ENCODE assay signal across 15 cellular contexts in the genomic region with DNA sequence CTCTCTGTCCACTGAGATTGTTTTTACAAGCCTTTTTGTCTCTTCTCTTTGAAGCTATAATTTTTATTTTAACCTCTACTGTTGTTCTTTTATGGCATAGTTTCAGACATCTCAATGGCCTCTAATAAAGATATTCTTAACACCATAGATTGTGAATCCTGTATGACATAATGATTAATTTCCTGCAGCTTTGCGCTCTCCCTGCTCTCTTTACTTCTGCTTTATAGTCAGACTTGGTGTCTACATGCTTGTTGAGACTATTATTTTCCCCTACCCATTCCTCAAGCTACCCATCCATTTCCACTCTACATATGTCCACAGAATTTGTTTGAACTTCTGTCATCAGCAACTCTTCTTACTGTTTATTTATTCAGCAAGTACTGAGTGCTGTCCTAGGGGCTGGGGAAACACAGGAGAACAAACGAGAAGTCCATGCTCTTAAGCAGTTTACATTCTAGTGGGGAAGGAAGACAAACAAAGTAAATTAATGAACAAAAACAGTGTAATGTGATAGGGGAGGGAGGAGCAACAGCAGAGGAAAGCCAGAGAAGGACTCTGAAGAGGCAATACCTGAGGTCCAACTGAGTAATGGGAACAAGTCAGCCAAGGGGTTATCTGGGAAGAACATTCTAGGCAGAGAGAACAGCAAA.
DNase-seq lines count a peak whose midpoint lies in the region; ATAC-seq and TF ChIP-seq lines count a peak whose summit lies in the region.
"Had no signal": no experiment of that assay in that cellular context is flagged by ENCODE, and none has a peak within 500 bp of the region (broad histone marks: within the 10 kb centered on the region; RNA-seq: fewer than 3 reads in every experiment).

No MANE protein-coding gene starts in this region.

- peaks cover 70% of the 10 kb centered on the region for H3K4me1 ChIP-seq in DOHH2 (ENCODE audit: control insufficient read depth, low read length)

- H3K9me3 Mint-ChIP-seq in nephron = no peaks in the 10 kb centered on the region
- H3K9me3 Mint-ChIP-seq in natural killer cell = peaks cover 0 to 7% of the 10 kb centered on the region in 2 donors
- H3K9me3 Mint-ChIP-seq: CD8-positive, alpha-beta T cell; naive thymus-derived CD8-positive, alpha-beta T cell; WTC11 had no signal

- ATAC-seq in omental fat pad (ENCODE audit: low FRiP score) (no peak), natural killer cell (no peak)
- ATAC-seq: CD8-positive, alpha-beta T cell; naive thymus-derived CD8-positive, alpha-beta T cell had no signal

- H3K36me3 ChIP-seq in DOHH2 (ENCODE audit: control insufficient read depth, low read length) = peaks cover 4% of the 10 kb centered on the region; the same call in 1 of the 2 replicates

- H4K20me1 ChIP-seq in DOHH2 (ENCODE audit: control insufficient read depth, insufficient read depth, low read depth, low read length) = no peaks in the 10 kb centered on the region

- peak overlapping the region; percentile 48 for H3K4me3 ChIP-seq in DOHH2 (ENCODE audit: low read length)

- no peak for TF ChIP-seq CTCF in DOHH2 (IDR thresholded peaks at IDR 0.05; ENCODE audit: low read depth, low read length, poor library complexity, severe bottlenecking)
- no peak for TF ChIP-seq CTCF in nephron (IDR thresholded peaks at IDR 0.05; ENCODE audit: unreplicated experiment in 3 of 3)
- no peak for TF ChIP-seq CTCF in omental fat pad (IDR thresholded peaks at IDR 0.05)
- TF ChIP-seq CTCF in natural killer cell (IDR thresholded peaks at IDR 0.05) = no peak

- H3K27ac Mint-ChIP-seq in nephron = peak overlapping the region in 2 of 3 experiments; percentile 11 to 15
- H3K27ac Mint-ChIP-seq in natural killer cell = no peak overlapping the region
- H3K27ac Mint-ChIP-seq: CD8-positive, alpha-beta T cell; naive thymus-derived CD8-positive, alpha-beta T cell; WTC11 had no signal

- H3K4me3 Mint-ChIP-seq in nephron (no peak overlapping the region), natural killer cell (no peak overlapping the region)
- H3K4me3 Mint-ChIP-seq: CD8-positive, alpha-beta T cell; naive thymus-derived CD8-positive, alpha-beta T cell; WTC11 had no signal

- no peaks in the 10 kb centered on the region for H3K27me3 Mint-ChIP-seq in nephron (ENCODE audit: low read depth)
- no peaks in the 10 kb centered on the region for H3K27me3 Mint-ChIP-seq in natural killer cell (ENCODE audit: low read depth in 2 of 2)

- peak overlapping the region; percentile 77 for H3K4me2 ChIP-seq in DOHH2 (ENCODE audit: low read length)
- H3K4me2 ChIP-seq: SK-N-SH had no signal

- H3K79me2 ChIP-seq in DOHH2 (ENCODE audit: control insufficient read depth, low read length) = peaks cover 17% of the 10 kb centered on the region

- H3F3A ChIP-seq in DOHH2 (ENCODE audit: control insufficient read depth, insufficient read depth) = peaks cover 46% of the 10 kb centered on the region

- H3K9me2 ChIP-seq in DOHH2 (replicated peaks; ENCODE audit: control insufficient read depth, low read length) = no peaks in the 10 kb centered on the region
- H3K9me2 ChIP-seq: SK-N-SH had no signal

- H3K9me3 ChIP-seq in DOHH2 (ENCODE audit: control insufficient read depth, insufficient read depth, low read length) = no peaks in the 10 kb centered on the region
- H3K9me3 ChIP-seq: SK-N-SH had no signal

- H3K27me3 ChIP-seq in DOHH2 (ENCODE audit: control insufficient read depth, low read length) = no peaks in the 10 kb centered on the region

- peaks cover 60% of the 10 kb centered on the region for H3K4me1 Mint-ChIP-seq in nephron
- H3K4me1 Mint-ChIP-seq in natural killer cell = no peaks in the 10 kb centered on the region

- H3K27ac ChIP-seq in DOHH2 (ENCODE audit: low read depth, low read length) = peak overlapping the region; percentile 92

- intact Hi-C loops in natural killer cell (cut with micrococcal nuclease) = no loop called here

- H3K36me3 Mint-ChIP-seq in nephron (ENCODE audit: low read depth) = no peaks in the 10 kb centered on the region
- no peaks in the 10 kb centered on the region for H3K36me3 Mint-ChIP-seq in natural killer cell
- H3K36me3 Mint-ChIP-seq: CD8-positive, alpha-beta T cell; naive thymus-derived CD8-positive, alpha-beta T cell; WTC11 had no signal

- peak; percentile 81 for DNase-seq in NCI-H2029 (lab: John Stamatoyannopoulos, UW)
- DNase-seq in amniotic epithelial cell (ENCODE audit: low read depth) = peak; percentile 54
- no peak for DNase-seq in omental fat pad (ENCODE audit: low spot score)
- no peak for DNase-seq in C1 segment of cervical spinal cord (lab: John Stamatoyannopoulos, UW)
- no peak for DNase-seq in hippocampal formation (lab: John Stamatoyannopoulos, UW)
- no peak for DNase-seq in natural killer cell
- DNase-seq: amygdala; CD8-positive, alpha-beta T cell; KBM-7; naive thymus-derived CD8-positive, alpha-beta T cell; NCI-H524; SK-N-SH had no signal

Comparison
In these comparisons a context has a peak if more than half of its experiments do, and no peak if none do; other contexts are left out.
1. DNase-seq: peak in NCI-H2029 (single experiment) and amniotic epithelial cell (single experiment); none in omental fat pad (single experiment), C1 segment of cervical spinal cord (0 of 14), hippocampal formation (0 of 2) and natural killer cell (single experiment).
2. H3K27ac Mint-ChIP-seq: peak in nephron (2 of 3); none in natural killer cell (0 of 2).